ENCODE assay signal across 11 cellular contexts in the genomic region with DNA sequence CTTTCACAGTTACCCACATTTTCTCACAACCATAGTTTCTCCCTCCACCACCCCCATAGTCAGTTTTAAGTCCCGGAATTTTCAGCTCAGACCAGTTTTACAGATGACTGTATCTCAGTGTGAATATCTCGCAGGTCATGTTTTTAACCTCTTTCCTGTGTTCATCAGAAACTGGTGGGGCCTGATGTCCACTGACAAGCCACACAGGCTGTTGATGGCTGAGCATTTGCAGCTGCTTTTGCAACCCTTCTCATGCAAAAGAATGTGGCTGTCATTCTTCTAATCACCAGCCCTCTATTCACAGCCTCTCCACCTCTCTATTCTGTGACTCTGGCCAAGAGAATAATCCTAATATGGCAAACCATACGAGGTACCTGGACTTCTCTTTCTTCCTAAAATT. TPM values are rescaled to one million over a fixed set of nuclear protein-coding genes. Genes with fewer than 3 reads are reported as not detected.
DNase-seq lines count a peak whose midpoint lies in the region; ATAC-seq and TF ChIP-seq lines count a peak whose summit lies in the region.
"Had no signal": no experiment of that assay in that cellular context is flagged by ENCODE, and none has a peak within 500 bp of the region (broad histone marks: within the 10 kb centered on the region; RNA-seq: fewer than 3 reads in every experiment).

No MANE protein-coding gene starts in this region.

- ATAC-seq in heart left ventricle, result peak in 3 of 4 donors; percentile 65 to 74 (median 67)
- no peak for ATAC-seq in GM19463 (IDR thresholded peaks at IDR 0.05; ENCODE audit: unreplicated experiment)

- peak overlapping the region; percentile 77 for H3K27ac ChIP-seq in HL-60 (replicated peaks)
- H3K27ac ChIP-seq in heart left ventricle, result peak overlapping the region in 10 of 12 donors; percentile 15 to 71 (median 56)
- no peak overlapping the region for H3K27ac ChIP-seq in mammary epithelial cell (ENCODE audit: insufficient read depth, low read depth, low read length)
- H3K27ac ChIP-seq in caudate nucleus (ENCODE audit: low read depth, low read length), result no peak overlapping the region

- no TSS peak for BruUV-seq in mammary epithelial cell (replicated peaks; lab: Mats Ljungman, UMichigan)

- no peaks in the 10 kb centered on the region for H4K20me1 ChIP-seq in mammary epithelial cell (ENCODE audit: insufficient read depth, low read length)

- in situ Hi-C loops in mammary epithelial cell (cut with MboI; ENCODE audit: low sequenced_read_pairs in 2 of 2), result no loop called here
- in situ Hi-C loops in GM13976 (cut with MboI; ENCODE audit: low sequenced_read_pairs, unreplicated experiment), result no loop called here

- no peak overlapping the region for H3K9ac ChIP-seq in mammary epithelial cell (ENCODE audit: insufficient read depth, low read length)

- CTCF ChIA-PET in mammary epithelial cell (lab: Charles Lee; ENCODE audit: low non-redundant PET), result no interaction called here

- H3K9me3 ChIP-seq in heart left ventricle, result no peaks in the 10 kb centered on the region
- no peaks in the 10 kb centered on the region for H3K9me3 ChIP-seq in mammary epithelial cell (replicated peaks; ENCODE audit: insufficient read depth, low read length)

- no peak for TF ChIP-seq POLR2A in heart left ventricle (IDR thresholded peaks at IDR 0.05)

- no peak overlapping the region for H2AFZ ChIP-seq in mammary epithelial cell (ENCODE audit: low read depth, low read length)

- no peaks in the 10 kb centered on the region for H3K79me2 ChIP-seq in mammary epithelial cell (ENCODE audit: insufficient read depth, low read length)

- peaks cover 0 to 53% (median 38%) of the 10 kb centered on the region in 12 donors for H3K4me1 ChIP-seq in heart left ventricle
- H3K4me1 ChIP-seq in mammary epithelial cell (ENCODE audit: insufficient read depth, low read length), result peaks cover 9% of the 10 kb centered on the region

- intact Hi-C loops in heart left ventricle (cut with DNase I), result loop anchor here in 2 of 10 donors (10.0 kb wide), 1 partner anchor 85 kb away; a partner anchor contains a TSS
- intact Hi-C loops in mammary epithelial cell (cut with micrococcal nuclease), result no loop called here

- dilution Hi-C loops in mammary epithelial cell (cut with HindIII; ENCODE audit: low sequenced_read_pairs), result no loop called here

- H3K27me3 ChIP-seq in HL-60 (ENCODE audit: insufficient read depth, poor library complexity, severe bottlenecking) (no peaks in the 10 kb centered on the region), heart left ventricle (no peaks in the 10 kb centered on the region), mammary epithelial cell (ENCODE audit: insufficient read depth, low read length) (no peaks in the 10 kb centered on the region)

- DNase-seq in AG08396 (ENCODE audit: low spot score) (peak; percentile 23), GM20000 (ENCODE audit: low spot score) (peak; percentile 35), HL-60 (ENCODE audit: low read depth in 1 of 2, low spot score in 1 of 2) (peak in 1 of 2 experiments; percentile 60), heart left ventricle (no peak), mammary epithelial cell (no peak), caudate nucleus (lab: John Stamatoyannopoulos, UW) (no peak), GM13976 (ENCODE audit: low spot score) (no peak)
- DNase-seq: activated T-cell treated with anti-CD3 and anti-CD28 coated beads, Interleukin-2, amount 50 U/mL, for 48 hours; GOT3; NCI-H2227 treated with DMSO at 0.1 percent for 48 hours had no signal

- 46 to 62% (median 53%) methylated on average over 3 of the region's 3 CpGs for WGBS in heart left ventricle, 4 donors
- WGBS in mammary epithelial cell (ENCODE audit: low coverage, missing lambda C conversion rate), result 80% methylated on average over 3 of the region's 3 CpGs

- no peak overlapping the region for H3K4me2 ChIP-seq in mammary epithelial cell (ENCODE audit: insufficient read depth, low read depth, low read length)

- H3K36me3 ChIP-seq in heart left ventricle (peaks cover 0 to 83% (median 53%) of the 10 kb centered on the region in 9 donors), mammary epithelial cell (ENCODE audit: insufficient read depth, low read length) (no peaks in the 10 kb centered on the region)

- no peak for TF ChIP-seq CTCF in GM20000 (IDR thresholded peaks at IDR 0.05; ENCODE audit: extremely low read depth, missing control alignments)
- TF ChIP-seq CTCF in HL-60 (IDR thresholded peaks at IDR 0.05; ENCODE audit: insufficient read depth, low read length), result no peak
- no peak for TF ChIP-seq CTCF in heart left ventricle (IDR thresholded peaks at IDR 0.05)
- no peak for TF ChIP-seq CTCF in mammary epithelial cell (conservative IDR thresholded peaks at IDR 0.05 in 1 of 2, IDR thresholded peaks at IDR 0.05 in 1 of 2; ENCODE audit: extremely low read depth in 1 of 2, insufficient read depth in 1 of 2, low read depth in 1 of 2, low read length in 2 of 2)
- no peak for TF ChIP-seq CTCF in GM13976 (IDR thresholded peaks at IDR 0.05; ENCODE audit: borderline replicate concordance, control extremely low read depth, extremely low read depth, insufficient read depth, missing control alignments)

- H3K4me3 ChIP-seq in HL-60 (replicated peaks; ENCODE audit: insufficient read depth, low read length) (no peak overlapping the region), heart left ventricle (no peak overlapping the region), mammary epithelial cell (replicated peaks in 1 of 3; ENCODE audit: insufficient read depth in 1 of 3, low read depth in 2 of 3, low read length in 3 of 3) (no peak overlapping the region)

RNA-seq across cellular contexts. Expression of a gene that starts 8.5 kb away (rescaled TPM):
- total RNA-seq in heart left ventricle, result 100 to 1,000 TPM in 7 of 9 donors, 10 to 100 TPM in 2; 78.2 to 190 (median 144) TPM
- 100 to 1,000 TPM; 112 to 313 TPM for polyA plus RNA-seq in heart left ventricle
- total RNA-seq in mammary epithelial cell, result 10 to 100 TPM; 23.5 to 30.5 TPM
- polyA plus RNA-seq in mammary epithelial cell, result 27.8 TPM
- polyA minus RNA-seq in mammary epithelial cell, result 26.2 TPM

Comparison
In these comparisons a context has a peak if more than half of its experiments do, and no peak if none do; other contexts are left out.
1. DNase-seq: peak in AG08396 (single experiment) and GM20000 (single experiment); none in heart left ventricle (0 of 5), mammary epithelial cell (single experiment), caudate nucleus (0 of 61) and GM13976 (single experiment).
2. H3K27ac ChIP-seq: peak in HL-60 (single experiment) and heart left ventricle (10 of 12); none in mammary epithelial cell (single experiment) and caudate nucleus (single experiment).